ENCODE assay signal across 21 cellular contexts in the genomic region with DNA sequence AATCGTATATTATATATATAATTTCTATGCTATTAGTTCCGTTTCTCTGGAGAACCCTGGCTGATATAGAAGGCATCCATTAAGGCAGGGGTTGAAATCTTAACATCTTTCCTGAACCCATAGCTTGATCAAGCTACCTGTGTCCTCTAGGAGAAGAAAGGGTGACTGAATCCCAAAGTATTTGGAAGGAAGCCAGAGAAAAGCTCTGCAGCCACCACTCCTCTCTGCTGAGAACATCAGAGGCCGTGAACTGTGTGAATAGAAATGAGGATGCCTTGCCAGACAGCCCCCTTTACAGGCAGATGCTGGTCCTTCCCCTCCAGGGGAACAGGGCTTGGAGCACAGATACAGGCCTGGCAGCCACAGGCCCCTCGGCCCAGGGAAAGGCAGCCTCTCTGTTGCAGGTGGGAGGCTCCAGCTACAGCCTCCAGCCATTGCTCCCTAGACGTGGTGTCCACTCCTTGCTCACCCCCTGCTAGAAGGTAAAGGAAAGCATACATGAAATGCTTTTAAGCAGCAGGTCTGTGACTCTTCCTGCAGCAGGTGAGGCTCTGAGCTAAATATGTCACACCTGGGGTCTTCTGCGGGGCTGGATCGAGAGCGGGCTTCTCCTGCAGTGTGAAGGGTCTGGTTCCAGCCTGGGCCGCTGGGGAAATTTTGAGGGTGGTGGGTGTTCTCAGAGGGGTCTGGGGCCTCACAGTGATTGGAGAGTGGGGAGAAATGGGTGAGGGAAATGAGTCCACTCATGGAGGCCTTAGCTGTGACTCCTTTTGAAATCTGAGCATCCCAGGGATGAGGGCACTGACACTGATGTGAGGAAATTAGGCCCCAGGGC.
DNase-seq lines count a peak whose midpoint lies in the region; ATAC-seq and TF ChIP-seq lines count a peak whose summit lies in the region.
"Had no signal": no experiment of that assay in that cellular context is flagged by ENCODE, and none has a peak within 500 bp of the region (broad histone marks: within the 10 kb centered on the region; RNA-seq: fewer than 3 reads in every experiment).

No MANE protein-coding gene starts in this region.

- CTCF ChIA-PET in PC-3 (lab: Charles Lee) = no interaction called here

- POLR2A ChIA-PET in PC-3 (lab: Charles Lee; ENCODE audit: unreplicated experiment) = no interaction called here

- intact Hi-C loops in PC-3 (cut with micrococcal nuclease) (no loop called here), sigmoid colon (cut with DNase I) (loop anchor here (1.0 to 5.0 kb wide), 2 partner anchors 192 to 234 kb away; a partner anchor contains a TSS)

- TF ChIP-seq POLR2A in sigmoid colon (IDR thresholded peaks at IDR 0.05) (no peak), upper lobe of left lung (IDR thresholded peaks at IDR 0.05) (no peak)

- ATAC-seq in PC-3 (no peak), upper lobe of left lung (ENCODE audit: low FRiP score in 2 of 2) (no peak), GM19397 (IDR thresholded peaks at IDR 0.05; ENCODE audit: unreplicated experiment) (no peak)
- ATAC-seq: activated CD8-positive, alpha-beta T cell treated with anti-CD3 and anti-CD28 coated beads for 36 hours; activated T-helper 17 cell treated with anti-CD3 and anti-CD28 coated beads, Interleukin-2, amount 50 U/mL, for 72 hours; stimulated activated naive B cell treated with anti-CD40 and anti-IgM and Interleukin-4, amounts not matched to agents 10 μg/mL and 1 μg/mL and 100 μg/mL, for 72 hours had no signal

- H4K20me1 ChIP-seq in PC-3 (ENCODE audit: low read length) = no peaks in the 10 kb centered on the region

- H3K4me2 ChIP-seq in PC-3 (ENCODE audit: low read length) = no peak overlapping the region
- H3K4me2 ChIP-seq: BLaER1 had no signal

- no peaks in the 10 kb centered on the region for H3K79me2 ChIP-seq in PC-3 (ENCODE audit: low read length)

- no peak overlapping the region for H2AFZ ChIP-seq in PC-3 (ENCODE audit: low read length)

- TF ChIP-seq CTCF in PC-3 (conservative IDR thresholded peaks at IDR 0.05; ENCODE audit: low read depth, low read length) = no peak
- TF ChIP-seq CTCF in glutamatergic neuron (IDR thresholded peaks at IDR 0.05; ENCODE audit: partially characterized antibody, unreplicated experiment) = no peak
- no peak for TF ChIP-seq CTCF in sigmoid colon (IDR thresholded peaks at IDR 0.05)
- TF ChIP-seq CTCF in upper lobe of left lung (IDR thresholded peaks at IDR 0.05) = no peak

- H3K4me3 Mint-ChIP-seq in glutamatergic neuron (ENCODE audit: unreplicated experiment) = peak overlapping the region; percentile 20
- H3K4me3 Mint-ChIP-seq: activated CD8-positive, alpha-beta T cell treated with anti-CD3 and anti-CD28 coated beads for 36 hours; activated T-helper 17 cell treated with anti-CD3 and anti-CD28 coated beads, Interleukin-2, amount 50 U/mL, for 72 hours; IgD-negative memory B cell; stimulated activated naive B cell treated with anti-CD40 and anti-IgM and Interleukin-4, amounts not matched to agents 10 μg/mL and 1 μg/mL and 100 μg/mL, for 72 hours had no signal

- no peaks in the 10 kb centered on the region for H3F3A ChIP-seq in PC-3 (ENCODE audit: low read length, unreplicated experiment)

- 83 to 91% methylated on average over 9 of the region's 9 CpGs for WGBS in sigmoid colon, 2 donors
- 84 to 91% methylated on average over 8 to 9 of the region's 9 CpGs for WGBS in upper lobe of left lung, 2 donors

- no peaks in the 10 kb centered on the region for H3K9me3 ChIP-seq in PC-3 (ENCODE audit: low read length)
- no peaks in the 10 kb centered on the region for H3K9me3 ChIP-seq in sigmoid colon
- H3K9me3 ChIP-seq in upper lobe of left lung = peaks cover 0 to under 1% (median 0%) of the 10 kb centered on the region in 4 donors

- no peaks in the 10 kb centered on the region for H3K27me3 ChIP-seq in PC-3 (ENCODE audit: low read length)
- no peaks in the 10 kb centered on the region for H3K27me3 ChIP-seq in sigmoid colon
- H3K27me3 ChIP-seq in upper lobe of left lung = no peaks in the 10 kb centered on the region

- no peak overlapping the region for H3K27ac Mint-ChIP-seq in glutamatergic neuron (ENCODE audit: unreplicated experiment)
- H3K27ac Mint-ChIP-seq: activated CD8-positive, alpha-beta T cell treated with anti-CD3 and anti-CD28 coated beads for 36 hours; activated T-helper 17 cell treated with anti-CD3 and anti-CD28 coated beads, Interleukin-2, amount 50 U/mL, for 72 hours; IgD-negative memory B cell; stimulated activated naive B cell treated with anti-CD40 and anti-IgM and Interleukin-4, amounts not matched to agents 10 μg/mL and 1 μg/mL and 100 μg/mL, for 72 hours had no signal

- H3K4me3 ChIP-seq in PC-3 (ENCODE audit: low read length) (no peak overlapping the region), sigmoid colon (no peak overlapping the region), upper lobe of left lung (no peak overlapping the region)
- H3K4me3 ChIP-seq: BLaER1, coronary artery, left lung had no signal

- no peak overlapping the region for H3K9ac ChIP-seq in PC-3 (ENCODE audit: low read length)
- H3K9ac ChIP-seq: BLaER1 had no signal

- no peaks in the 10 kb centered on the region for H3K36me3 Mint-ChIP-seq in glutamatergic neuron (ENCODE audit: unreplicated experiment)
- H3K36me3 Mint-ChIP-seq: IgD-negative memory B cell; stimulated activated naive B cell treated with anti-CD40 and anti-IgM and Interleukin-4, amounts not matched to agents 10 μg/mL and 1 μg/mL and 100 μg/mL, for 72 hours had no signal

- DNase-seq in NCI-H1092 treated with DMSO at 0.1 percent for 48 hours (lab: John Stamatoyannopoulos, UW) = peak; percentile 72
- peak; percentile 14 for DNase-seq in PC-3
- no peak for DNase-seq in glutamatergic neuron
- DNase-seq in sigmoid colon = peak; percentile 60
- no peak for DNase-seq in activated CD8-positive, alpha-beta memory T cell treated with anti-CD3 and anti-CD28 coated beads, Interleukin-2, amount 50 U/mL, for 4 hours
- no peak for DNase-seq in upper lobe of left lung
- no peak for DNase-seq in COLO668 (lab: John Stamatoyannopoulos, UW; ENCODE audit: unreplicated experiment)
- DNase-seq: activated CD8-positive, alpha-beta T cell treated with anti-CD3 and anti-CD28 coated beads for 36 hours; amniotic stem cell; GOT3; hippocampal formation; NCI-H1105; NCI-H524 treated with DMSO at 0.1 percent for 48 hours; stimulated activated naive B cell treated with anti-CD40 and anti-IgM and Interleukin-4, amounts not matched to agents 10 μg/mL and 1 μg/mL and 100 μg/mL, for 72 hours had no signal

- H3K36me3 ChIP-seq in PC-3 (ENCODE audit: low read depth, low read length) (no peaks in the 10 kb centered on the region), sigmoid colon (no peaks in the 10 kb centered on the region), upper lobe of left lung (no peaks in the 10 kb centered on the region)
- H3K36me3 ChIP-seq: BLaER1, left lung had no signal

- H3K9me2 ChIP-seq in PC-3 (replicated peaks; ENCODE audit: low read length) = no peaks in the 10 kb centered on the region

- H3K4me1 Mint-ChIP-seq in glutamatergic neuron (ENCODE audit: low read depth, unreplicated experiment) = peaks cover 68% of the 10 kb centered on the region
- H3K4me1 Mint-ChIP-seq: activated T-helper 17 cell treated with anti-CD3 and anti-CD28 coated beads, Interleukin-2, amount 50 U/mL, for 72 hours had no signal

- no TSS peak for BruUV-seq in PC-3 (replicated peaks; lab: Mats Ljungman, UMichigan)

- TF ChIP-seq EP300 in sigmoid colon (IDR thresholded peaks at IDR 0.05) (no peak), upper lobe of left lung (IDR thresholded peaks at IDR 0.05) (no peak)

- H3K27ac ChIP-seq in PC-3 (ENCODE audit: low read length) = no peak overlapping the region
- H3K27ac ChIP-seq in sigmoid colon = peak overlapping the region; percentile 88 to 96 (median 93)
- H3K27ac ChIP-seq in upper lobe of left lung = no peak overlapping the region
- H3K27ac ChIP-seq: BLaER1, epithelial cell of prostate, left lung had no signal

- H3K27me3 Mint-ChIP-seq in glutamatergic neuron (ENCODE audit: unreplicated experiment) = peaks cover 15% of the 10 kb centered on the region
- H3K27me3 Mint-ChIP-seq: activated CD8-positive, alpha-beta T cell treated with anti-CD3 and anti-CD28 coated beads for 36 hours; IgD-negative memory B cell had no signal

- H3K4me1 ChIP-seq in PC-3 (ENCODE audit: insufficient read depth, low read length) = no peaks in the 10 kb centered on the region
- H3K4me1 ChIP-seq in sigmoid colon = peaks cover 0 to 86% (median 62%) of the 10 kb centered on the region in 4 donors
- H3K4me1 ChIP-seq in upper lobe of left lung = peaks cover 7 to 15% (median 9%) of the 10 kb centered on the region in 4 donors

- peaks cover 8% of the 10 kb centered on the region for H3K9me3 Mint-ChIP-seq in glutamatergic neuron (ENCODE audit: unreplicated experiment)

Comparison
In these comparisons a context has a peak if more than half of its experiments do, and no peak if none do; other contexts are left out.
1. DNase-seq: peak in NCI-H1092 treated with DMSO at 0.1 percent for 48 hours (single experiment), PC-3 (single experiment) and sigmoid colon (single experiment); none in glutamatergic neuron (single experiment), activated CD8-positive, alpha-beta memory T cell treated with anti-CD3 and anti-CD28 coated beads, Interleukin-2, amount 50 U/mL, for 4 hours (single experiment), upper lobe of left lung (0 of 2) and COLO668 (single experiment).
2. H3K27ac ChIP-seq: peak in sigmoid colon (4 of 4); none in PC-3 (single experiment) and upper lobe of left lung (0 of 4).